In the genomic region with DNA sequence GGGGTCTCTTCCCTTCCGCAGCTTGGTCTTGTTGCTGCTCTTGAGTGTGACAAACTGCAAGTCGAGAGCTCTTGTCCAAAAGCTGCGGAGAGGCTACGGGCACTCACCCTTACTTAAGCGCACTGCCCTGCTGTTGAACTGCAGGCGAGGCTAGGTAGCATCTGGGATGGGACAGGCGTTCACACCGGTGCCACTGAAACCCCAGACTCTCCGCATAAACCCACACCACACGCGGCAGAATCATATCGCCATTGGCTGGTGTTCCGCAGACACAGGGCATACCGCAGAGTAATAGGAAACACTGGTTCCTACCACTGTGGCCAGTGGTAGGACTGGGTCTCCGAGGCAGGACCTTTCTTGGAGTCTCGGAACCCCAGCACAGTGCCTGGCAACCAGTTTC, we compare ENCODE assay signal across 12 cellular contexts. TPM values are rescaled to one million over a fixed set of nuclear protein-coding genes. Genes with fewer than 3 reads are reported as not detected.
DNase-seq lines count a peak whose midpoint lies in the region; ATAC-seq and TF ChIP-seq lines count a peak whose summit lies in the region.
"Had no signal": no experiment of that assay in that cellular context is flagged by ENCODE, and none has a peak within 500 bp of the region (broad histone marks: within the 10 kb centered on the region; RNA-seq: fewer than 3 reads in every experiment).

No MANE protein-coding gene starts in this region.

- CTCF ChIA-PET in SK-N-SH (lab: Yijun Ruan, JAX), result interaction anchor here (0.6 to 1.4 kb wide), 8 partner anchors 10 to 883 kb away, joined by 3 to 8 read pairs (median 4); no protein-coding TSS in a partner anchor

- no peaks in the 10 kb centered on the region for H3K27me3 ChIP-seq in SK-N-SH (ENCODE audit: insufficient read depth)
- H3K27me3 ChIP-seq in smooth muscle cell (ENCODE audit: low read depth), result peaks cover 51% of the 10 kb centered on the region
- H3K27me3 ChIP-seq in uterus, result no peaks in the 10 kb centered on the region
- peaks cover 13 to 27% (median 19%) of the 10 kb centered on the region in 3 donors for H3K27me3 ChIP-seq in gastrocnemius medialis
- H3K27me3 ChIP-seq: testis had no signal

- in situ Hi-C loops in gastrocnemius medialis (cut with MboI; ENCODE audit: low sequenced_read_pairs in 4 of 4), result no loop called here

- no peaks in the 10 kb centered on the region for H3K9me2 ChIP-seq in SK-N-SH

- H3K27ac Mint-ChIP-seq in T-helper 17 cell, result no peak overlapping the region

- TF ChIP-seq EP300 in SK-N-SH (IDR thresholded peaks at IDR 0.05; ENCODE audit: borderline replicate concordance in 1 of 2, low read depth in 1 of 2, low read length in 1 of 2), result no peak

- H3K27ac ChIP-seq in SK-N-SH (ENCODE audit: low read depth in 2 of 2, low read length in 1 of 2) (peak overlapping the region in 1 of 2 experiments; percentile 95; a peak in 2 of 4 replicates), smooth muscle cell (ENCODE audit: low read depth) (no peak overlapping the region), uterus (no peak overlapping the region), gastrocnemius medialis (no peak overlapping the region)
- H3K27ac ChIP-seq: dorsolateral prefrontal cortex, KMS-11 had no signal

- TF ChIP-seq POLR2A in uterus (IDR thresholded peaks at IDR 0.05), result no peak
- no peak for TF ChIP-seq POLR2A in gastrocnemius medialis (IDR thresholded peaks at IDR 0.05)

- H4K20me1 ChIP-seq in SK-N-SH (ENCODE audit: insufficient read depth) (no peaks in the 10 kb centered on the region), smooth muscle cell (ENCODE audit: low read depth) (no peaks in the 10 kb centered on the region)

- WGBS in SK-N-SH (ENCODE audit: low lambda C conversion rate), result 64% methylated on average over 12 of the region's 16 CpGs
- WGBS in smooth muscle cell (ENCODE audit: low lambda C conversion rate), result 41% methylated on average over 16 of the region's 16 CpGs

- no peak for TF ChIP-seq RAD21 in SK-N-SH (IDR thresholded peaks at IDR 0.05; ENCODE audit: low read length)

- intact Hi-C loops in uterus (cut with DNase I; ENCODE audit: low total_unique reads), result no loop called here
- intact Hi-C loops in gastrocnemius medialis (cut with DNase I; ENCODE audit: low total_unique reads), result loop anchor here (1.0 to 5.0 kb wide), 2 partner anchors 549 to 593 kb away; no protein-coding TSS in a partner anchor

- H2AFZ ChIP-seq in SK-N-SH (ENCODE audit: low read depth) (peak overlapping the region; percentile 76), smooth muscle cell (ENCODE audit: low read depth) (peak overlapping the region; percentile 33)

- peak; percentile 11 for DNase-seq in SK-N-SH
- DNase-seq in T-helper 17 cell, result no peak
- no peak for DNase-seq in smooth muscle cell (lab: John Stamatoyannopoulos, UW; ENCODE audit: unreplicated experiment)
- no peak for DNase-seq in NCI-H1417 treated with DMSO at 0.1 percent for 48 hours (lab: John Stamatoyannopoulos, UW)
- no peak for DNase-seq in uterus
- no peak for DNase-seq in gastrocnemius medialis
- DNase-seq: NCI-H187 had no signal

- H3K4me1 Mint-ChIP-seq in T-helper 17 cell, result peaks cover 13% of the 10 kb centered on the region

- H3K9me3 ChIP-seq in SK-N-SH (no peaks in the 10 kb centered on the region), T-helper 17 cell (ENCODE audit: control insufficient read depth, low read length, poor library complexity, severe bottlenecking) (no peaks in the 10 kb centered on the region), iPS-18c (ENCODE audit: control insufficient read depth, insufficient read depth, low read length) (no peaks in the 10 kb centered on the region), smooth muscle cell (replicated peaks; ENCODE audit: low read depth) (no peaks in the 10 kb centered on the region), uterus (no peaks in the 10 kb centered on the region), gastrocnemius medialis (no peaks in the 10 kb centered on the region)
- H3K9me3 ChIP-seq: testis had no signal

- 0 out of 4 replicates have a peak overlapping the region, but pooled peaks of 1 of the 2 experiments have one; percentile 77 for H3K4me3 ChIP-seq in SK-N-SH (ENCODE audit: low read depth in 2 of 2, low read length in 1 of 2)
- peak overlapping the region; percentile 32 for H3K4me3 ChIP-seq in iPS-18c (ENCODE audit: insufficient read depth, low read depth, low read length)
- H3K4me3 ChIP-seq in smooth muscle cell, result no peak overlapping the region
- no peak overlapping the region for H3K4me3 ChIP-seq in uterus
- no peak overlapping the region for H3K4me3 ChIP-seq in gastrocnemius medialis

- H3F3A ChIP-seq in SK-N-SH (replicated peaks; ENCODE audit: insufficient read depth) (peaks cover 25% of the 10 kb centered on the region), smooth muscle cell (ENCODE audit: low read depth) (no peaks in the 10 kb centered on the region)

- peaks cover 33% of the 10 kb centered on the region for H3K79me2 ChIP-seq in SK-N-SH (ENCODE audit: insufficient read depth)
- H3K79me2 ChIP-seq in smooth muscle cell (ENCODE audit: low read depth), result no peaks in the 10 kb centered on the region

- no peaks in the 10 kb centered on the region for H3K36me3 ChIP-seq in SK-N-SH (replicated peaks in 1 of 2; ENCODE audit: control insufficient read depth in 1 of 2, insufficient read depth in 2 of 2, low read length in 1 of 2)
- H3K36me3 ChIP-seq in smooth muscle cell (ENCODE audit: low read depth), result no peaks in the 10 kb centered on the region
- no peaks in the 10 kb centered on the region for H3K36me3 ChIP-seq in uterus
- no peaks in the 10 kb centered on the region for H3K36me3 ChIP-seq in gastrocnemius medialis

- H3K36me3 Mint-ChIP-seq in T-helper 17 cell (ENCODE audit: low read depth), result peaks cover 2% of the 10 kb centered on the region

- no peak for TF ChIP-seq CTCF in SK-N-SH (IDR thresholded peaks at IDR 0.05)
- no peak for TF ChIP-seq CTCF in smooth muscle cell (IDR thresholded peaks at IDR 0.05; ENCODE audit: borderline replicate concordance, insufficient read depth, poor library complexity, severe bottlenecking)
- TF ChIP-seq CTCF in uterus (IDR thresholded peaks at IDR 0.05), result no peak
- no peak for TF ChIP-seq CTCF in gastrocnemius medialis (IDR thresholded peaks at IDR 0.05 in 4 of 5, conservative IDR thresholded peaks at IDR 0.05 in 1 of 5)

- peak overlapping the region; percentile 91 for H3K9ac ChIP-seq in SK-N-SH
- no peak overlapping the region for H3K9ac ChIP-seq in smooth muscle cell (ENCODE audit: low read depth)
- H3K9ac ChIP-seq: KMS-11 had no signal

- H3K4me2 ChIP-seq in SK-N-SH (peak overlapping the region; percentile 82), smooth muscle cell (peak overlapping the region; percentile 94)

- H3K27me3 Mint-ChIP-seq in T-helper 17 cell, result peaks cover 64% of the 10 kb centered on the region

- peak overlapping the region; percentile 85 for H3K4me3 Mint-ChIP-seq in T-helper 17 cell

- H3K4me1 ChIP-seq in SK-N-SH (ENCODE audit: control insufficient read depth in 1 of 2, insufficient read depth in 2 of 2, low read depth in 1 of 2, low read length in 1 of 2) (peaks cover 6 to 12% of the 10 kb centered on the region in 2 experiments; a peak in 1 of 4 replicates), smooth muscle cell (ENCODE audit: low read depth) (peaks cover 32% of the 10 kb centered on the region), uterus (peaks cover 0 to 13% of the 10 kb centered on the region in 2 donors), gastrocnemius medialis (peaks cover 0 to 27% of the 10 kb centered on the region in 2 donors)
- H3K4me1 ChIP-seq: testis had no signal

- POLR2A ChIA-PET in SK-N-SH (lab: Yijun Ruan, JAX), result no interaction called here

- ATAC-seq in SK-N-SH treated with all-trans-retinoic acid at 6 μM for 48 hours (no peak), T-helper 17 cell (no peak), gastrocnemius medialis (no peak)

TF ChIP-seq in SK-N-SH, 30 proteins besides CTCF, POLR2A, EP300 and RAD21 (continues in another document):
- TF ChIP-seq YY1 (IDR thresholded peaks at IDR 0.05; ENCODE audit: low read depth) (no peak), RFX5 (IDR thresholded peaks at IDR 0.05; ENCODE audit: low read length) (no peak), ELF1 (IDR thresholded peaks at IDR 0.05) (no peak), EZH2phosphoT487 (IDR thresholded peaks at IDR 0.05; ENCODE audit: borderline replicate concordance, low read depth) (no peak), RXRA (IDR thresholded peaks at IDR 0.05; ENCODE audit: borderline replicate concordance, low read depth) (no peak), MEF2A (IDR thresholded peaks at IDR 0.05; ENCODE audit: borderline replicate concordance, low read depth) (no peak), JUND (IDR thresholded peaks at IDR 0.05) (no peak), NFIC (IDR thresholded peaks at IDR 0.05; ENCODE audit: borderline replicate concordance) (no peak), FOSL2 (IDR thresholded peaks at IDR 0.05; ENCODE audit: borderline replicate concordance, low read depth) (no peak)

TF ChIP-seq in SK-N-SH treated with all-trans-retinoic acid at 6 μM for 48 hours, 23 proteins besides CTCF, POLR2A, EP300 and RAD21 (continues in another document):
- no peak for TF ChIP-seq ZNF70 (CRISPR knock-in tag; IDR thresholded peaks at IDR 0.05)
- TF ChIP-seq ZNF8 (CRISPR knock-in tag; IDR thresholded peaks at IDR 0.05), result no peak
- TF ChIP-seq ARNTL (CRISPR knock-in tag; IDR thresholded peaks at IDR 0.05; ENCODE audit: borderline replicate concordance, low read depth), result no peak
- TF ChIP-seq ZFP3 (CRISPR knock-in tag; IDR thresholded peaks at IDR 0.05), result no peak
- TF ChIP-seq OSR1 (CRISPR knock-in tag; IDR thresholded peaks at IDR 0.05), result no peak
- no peak for TF ChIP-seq TCF4 (CRISPR knock-in tag; IDR thresholded peaks at IDR 0.05; ENCODE audit: borderline replicate concordance)
- no peak for TF ChIP-seq CSDC2 (CRISPR knock-in tag; IDR thresholded peaks at IDR 0.05)
- TF ChIP-seq, protein P1, sequence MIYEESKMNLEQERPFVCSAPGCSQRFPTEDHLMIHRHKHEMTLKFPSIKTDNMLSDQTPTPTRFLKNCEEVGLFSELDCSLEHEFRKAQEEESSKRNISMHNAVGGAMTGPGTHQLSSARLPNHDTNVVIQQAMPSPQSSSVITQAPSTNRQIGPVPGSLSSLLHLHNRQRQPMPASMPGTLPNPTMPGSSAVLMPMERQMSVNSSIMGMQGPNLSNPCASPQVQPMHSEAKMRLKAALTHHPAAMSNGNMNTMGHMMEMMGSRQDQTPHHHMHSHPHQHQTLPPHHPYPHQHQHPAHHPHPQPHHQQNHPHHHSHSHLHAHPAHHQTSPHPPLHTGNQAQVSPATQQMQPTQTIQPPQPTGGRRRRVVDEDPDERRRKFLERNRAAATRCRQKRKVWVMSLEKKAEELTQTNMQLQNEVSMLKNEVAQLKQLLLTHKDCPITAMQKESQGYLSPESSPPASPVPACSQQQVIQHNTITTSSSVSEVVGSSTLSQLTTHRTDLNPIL (CRISPR knock-in tag; IDR thresholded peaks at IDR 0.05; ENCODE audit: low read depth), result no peak
- TF ChIP-seq TOX (CRISPR knock-in tag; IDR thresholded peaks at IDR 0.05; ENCODE audit: borderline replicate concordance), result no peak

RNA-seq across cellular contexts. Expression of a gene that starts 2.2 kb away (rescaled TPM):
- polyA plus RNA-seq in SK-N-SH (2012; rRNA removed) (35.8 and 49.7 TPM in 2 replicates), smooth muscle cell (1.4 and 2.5 TPM in 2 replicates)
- 34.1 and 48.3 TPM in 2 replicates for polyA plus RNA-seq in SK-N-SH (2012; cell fraction: cytosol; rRNA removed)
- polyA plus RNA-seq in SK-N-SH (2012; cell fraction: nucleus; rRNA removed), result 28.9 and 53.2 TPM in 2 replicates
- total RNA-seq in T-helper 17 cell (under 1 TPM; 0.05 to 0.50 TPM), smooth muscle cell (5.4 and 9.4 TPM in 2 replicates), uterus (10 to 100 TPM in 3 of 4 donors, 1 to 10 TPM in 1; 7.6 to 51.2 (median 20.6) TPM), gastrocnemius medialis (1 to 10 TPM in 3 of 4 donors, under 1 TPM in 1; 0.51 to 4.9 (median 1.3) TPM)
